32 cellular contexts compared by ENCODE assay signal in genomic region chr9:136969774-136970173, GRCh38. TPM values are rescaled to one million over a fixed set of nuclear protein-coding genes. Genes with fewer than 3 reads are reported as not detected.
"Had no signal": no experiment of that assay in that cellular context is flagged by ENCODE, and none has a peak within 500 bp of the region (broad histone marks: within the 10 kb centered on the region; RNA-seq: fewer than 3 reads in every experiment).

No MANE protein-coding gene starts in this region.

- H3K27ac ChIP-seq: epithelial cell of prostate, gastrocnemius medialis, neutrophil, parathyroid adenoma, stomach, tibial artery, upper lobe of right lung, uterus had no signal

- DNase-seq: dorsolateral prefrontal cortex; effector CD8-positive, alpha-beta T cell; endodermal cell; foreskin fibroblast; gastrocnemius medialis; head of caudate nucleus; natural killer cell; stimulated activated CD4-positive, alpha-beta T cell treated with anti-CD3 and anti-CD28 coated beads, Interleukin-12 subunit alpha, Interleukin-12 subunit beta, amount 100 ng/mL, for 4 hours; stimulated activated CD4-positive, alpha-beta T cell treated with anti-CD3 and anti-CD28 coated beads, Interleukin-1b, Interleukin-23, amount 100 ng/mL, for 48 hours; stimulated activated CD4-positive, alpha-beta T cell treated with anti-CD3 and anti-CD28 coated beads, Interleukin-4, amount 100 ng/mL, for 1 hour; stimulated activated CD8-positive, alpha-beta memory T cell treated with anti-CD3 and anti-CD28 coated beads, Interleukin-4, amount 100 ng/mL, for 48 hours; stimulated activated naive CD4-positive, alpha-beta T cell treated with Interleukin-2 at 50 U/mL for 16 hours; stomach; tibial artery; upper lobe of right lung; uterus had no signal

- H3K9me3 Mint-ChIP-seq: endodermal cell, memory B cell, natural killer cell had no signal

- FAIRE-seq: colon, keratinocyte had no signal

- ATAC-seq: esophagus mucosa, gastrocnemius medialis, natural killer cell had no signal

- H3K9me3 ChIP-seq: gastrocnemius medialis, neutrophil, stomach, tibial artery, upper lobe of right lung, uterus had no signal

- H3K9ac ChIP-seq: parathyroid adenoma had no signal

- H3K79me2 ChIP-seq: parathyroid adenoma had no signal

- H3K36me3 ChIP-seq: gastrocnemius medialis, neutrophil, stomach, tibial artery, upper lobe of right lung, uterus had no signal

- H3K4me2 ChIP-seq: smooth muscle cell had no signal

- H2AFZ ChIP-seq: parathyroid adenoma had no signal

- H3K4me3 Mint-ChIP-seq: endodermal cell, memory B cell, natural killer cell had no signal

- H3K36me3 Mint-ChIP-seq: memory B cell, natural killer cell had no signal

- H3K27me3 ChIP-seq: dorsolateral prefrontal cortex, upper lobe of right lung, uterus had no signal

- H3K4me1 ChIP-seq: gastrocnemius medialis, parathyroid adenoma, uterus had no signal

- H3K27ac Mint-ChIP-seq: endodermal cell, memory B cell, natural killer cell, progenitor cell of endocrine pancreas had no signal

- H3K4me3 ChIP-seq: dorsolateral prefrontal cortex, gastrocnemius medialis, lung, smooth muscle cell, stomach, tibial artery, upper lobe of right lung, uterus had no signal

RNA-seq across cellular contexts. Expression of gene PTGDS, which starts 7.5 kb away (rescaled TPM):
- total RNA-seq: glomerular endothelial cell, progenitor cell of endocrine pancreas had no signal
- polyA plus RNA-seq: keratinocyte had no signal

RNA-seq across cellular contexts. Expression of gene LCNL1, which starts 13.0 kb away (rescaled TPM):
- total RNA-seq: glomerular endothelial cell, progenitor cell of endocrine pancreas, stomach, subcutaneous adipose tissue had no signal
- polyA plus RNA-seq: keratinocyte, neural cell had no signal

RNA-seq across cellular contexts. Expression of gene LCN12, which starts 17.7 kb away (rescaled TPM):
- total RNA-seq: gastrocnemius medialis, glomerular endothelial cell, mononuclear cell, smooth muscle cell, subcutaneous adipose tissue had no signal
- polyA plus RNA-seq: keratinocyte, smooth muscle cell had no signal

RNA-seq across cellular contexts. Expression of gene C8G, which starts 24.7 kb away (rescaled TPM):
- total RNA-seq: esophagus mucosa, glomerular endothelial cell, mononuclear cell, sciatic nerve, smooth muscle cell, stomach, temporal lobe, uterus had no signal
- polyA plus RNA-seq: neural cell had no signal
